Comparison of ENCODE assay signal across 9 cellular contexts in the genomic region with DNA sequence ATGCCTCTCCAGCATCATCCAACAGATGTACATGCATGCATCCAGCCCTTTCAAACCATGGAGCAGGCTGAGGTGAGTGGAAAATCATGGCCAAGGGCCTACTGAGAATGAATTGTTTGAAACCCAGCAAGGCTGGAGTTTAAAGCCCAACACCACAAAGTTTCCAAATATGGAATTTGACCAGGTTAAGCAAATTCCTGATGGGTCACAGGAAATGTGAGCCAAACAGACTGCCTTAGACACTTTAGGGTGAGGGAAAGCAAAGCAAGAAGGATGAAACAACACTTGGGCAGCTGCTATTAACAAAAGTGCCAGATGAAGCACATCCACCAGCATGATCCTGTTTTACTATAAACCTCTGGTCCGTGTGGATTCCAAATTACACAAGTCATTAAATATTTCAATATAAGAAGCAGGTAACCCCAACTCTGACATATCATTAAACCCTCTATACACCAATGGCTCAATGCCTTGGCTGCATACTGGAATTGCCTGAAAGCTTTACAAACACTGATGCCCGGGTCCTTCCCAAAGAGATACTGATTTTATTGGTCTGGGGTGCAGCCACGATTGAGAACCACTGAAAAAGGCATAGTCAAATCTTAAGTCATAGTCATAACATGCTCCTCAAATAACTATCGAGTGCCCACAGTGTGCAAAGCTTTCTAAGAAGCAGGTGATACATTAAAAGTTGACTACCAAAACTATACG. TPM values are rescaled to one million over a fixed set of nuclear protein-coding genes. Genes with fewer than 3 reads are reported as not detected.
A peak's percentile ranks its signal among the peaks of the same experiment; 100 is the strongest.
DNase-seq lines count a peak whose midpoint lies in the region; ATAC-seq and TF ChIP-seq lines count a peak whose summit lies in the region.
"Had no signal": no experiment of that assay in that cellular context is flagged by ENCODE, and none has a peak within 500 bp of the region (broad histone marks: within the 10 kb centered on the region; RNA-seq: fewer than 3 reads in every experiment).

No MANE protein-coding gene starts in this region.

- peak overlapping the region; percentile 42 for H3K4me3 ChIP-seq in CD4-positive, CD25-positive, alpha-beta regulatory T cell (ENCODE audit: low read depth, low read length)
- H3K4me3 ChIP-seq in esophagus squamous epithelium = no peak overlapping the region

- no peaks in the 10 kb centered on the region for H3K36me3 ChIP-seq in CD4-positive, CD25-positive, alpha-beta regulatory T cell (ENCODE audit: control insufficient read depth, insufficient read depth, low read length)
- H3K36me3 ChIP-seq in esophagus squamous epithelium = no peaks in the 10 kb centered on the region

- no peak for ATAC-seq in CD4-positive, CD25-positive, alpha-beta regulatory T cell (ENCODE audit: low read depth in 2 of 2)
- peak; percentile 46 for ATAC-seq in GM19372 (IDR thresholded peaks at IDR 0.05; ENCODE audit: low read depth, unreplicated experiment)
- peak; percentile 80 for ATAC-seq in HG03432 (IDR thresholded peaks at IDR 0.05; ENCODE audit: unreplicated experiment)

- in situ Hi-C loops in KBM-7 (cut with MboI; ENCODE audit: low pct_unique_long_range_greater_than_20kb, low sequenced_read_pairs) = no loop called here

- intact Hi-C loops in esophagus squamous epithelium (cut with DNase I) = loop anchor here (10.0 kb wide), 1 partner anchor 468 kb away; a partner anchor contains a TSS

- no peaks in the 10 kb centered on the region for H3K27me3 ChIP-seq in CD4-positive, CD25-positive, alpha-beta regulatory T cell (ENCODE audit: control insufficient read depth, insufficient read depth, low read length)
- H3K27me3 ChIP-seq in esophagus squamous epithelium = no peaks in the 10 kb centered on the region

- peak in 1 of 3 donors; percentile 68 for DNase-seq in CD4-positive, CD25-positive, alpha-beta regulatory T cell
- DNase-seq in esophagus squamous epithelium (lab: John Stamatoyannopoulos, UW) (no peak), KBM-7 (no peak), DMS53 (lab: John Stamatoyannopoulos, UW) (no peak), kidney tubule cell (ENCODE audit: low spot score) (no peak), NCI-H1417 (lab: John Stamatoyannopoulos, UW) (no peak)

- no peaks in the 10 kb centered on the region for H3K9me3 Mint-ChIP-seq in CD4-positive, CD25-positive, alpha-beta regulatory T cell

- no peak overlapping the region for H3K27ac ChIP-seq in CD4-positive, CD25-positive, alpha-beta regulatory T cell (ENCODE audit: insufficient read depth, low read length, poor library complexity, severe bottlenecking)
- peak overlapping the region in 3 of 4 donors; percentile 4 to 38 (median 36) for H3K27ac ChIP-seq in esophagus squamous epithelium
- H3K27ac ChIP-seq: KMS-11 had no signal

- H3K27me3 Mint-ChIP-seq in CD4-positive, CD25-positive, alpha-beta regulatory T cell = no peaks in the 10 kb centered on the region

- peak overlapping the region; percentile 5 to 79 (median 24) for H3K4me3 Mint-ChIP-seq in CD4-positive, CD25-positive, alpha-beta regulatory T cell

- H3K9me3 ChIP-seq in CD4-positive, CD25-positive, alpha-beta regulatory T cell (ENCODE audit: control insufficient read depth in 2 of 2, low read length in 2 of 2) = no peaks in the 10 kb centered on the region
- H3K9me3 ChIP-seq in esophagus squamous epithelium = no peaks in the 10 kb centered on the region

- peaks cover 8% of the 10 kb centered on the region for H3K36me3 Mint-ChIP-seq in CD4-positive, CD25-positive, alpha-beta regulatory T cell

- TF ChIP-seq CTCF in esophagus squamous epithelium (IDR thresholded peaks at IDR 0.05) = no peak

- peaks cover 6 to 91% (median 64%) of the 10 kb centered on the region in 4 donors for H3K4me1 Mint-ChIP-seq in CD4-positive, CD25-positive, alpha-beta regulatory T cell

- H3K4me1 ChIP-seq in CD4-positive, CD25-positive, alpha-beta regulatory T cell (ENCODE audit: control insufficient read depth, insufficient read depth, low read length, poor library complexity, severe bottlenecking) = peaks cover 49% of the 10 kb centered on the region
- peaks cover 20 to 94% (median 50%) of the 10 kb centered on the region in 3 donors for H3K4me1 ChIP-seq in esophagus squamous epithelium

- no peak for TF ChIP-seq POLR2A in esophagus squamous epithelium (IDR thresholded peaks at IDR 0.05)

- H3K27ac Mint-ChIP-seq in CD4-positive, CD25-positive, alpha-beta regulatory T cell = peak overlapping the region; percentile 10 to 82 (median 36)

- 55 to 74% methylated on average over 5 of the region's 5 CpGs for WGBS in esophagus squamous epithelium, 2 donors

RNA-seq across cellular contexts. Expression of a gene that starts 9.1 kb away (rescaled TPM):
- 64.3 TPM for total RNA-seq in CD4-positive, CD25-positive, alpha-beta regulatory T cell
- polyA plus RNA-seq in CD4-positive, CD25-positive, alpha-beta regulatory T cell = 10 to 100 TPM in 1 of 4 donors, 1 to 10 TPM in 3; 5.9 to 10.7 (median 8.8) TPM
- total RNA-seq in esophagus squamous epithelium = 10 to 100 TPM in 3 of 4 donors, 1 to 10 TPM in 1; 6.5 to 24.8 (median 15.2) TPM

Comparison
In these comparisons a context has a peak if more than half of its experiments do, and no peak if none do; other contexts are left out.
1. ATAC-seq: peak in GM19372 (single experiment) and HG03432 (single experiment); none in CD4-positive, CD25-positive, alpha-beta regulatory T cell (0 of 2).